In genomic region chr2:182636694-182637093, GRCh38 we compare ENCODE assay signal across 1 cellular context.
TF ChIP-seq lines count a peak whose summit lies in the region.

No MANE protein-coding gene starts in this region.

TF ChIP-seq in K562, 482 proteins besides CTCF, POLR2A, EP300 and RAD21 (continued from another document):
- no peak for TF ChIP-seq ZNF280A (IDR thresholded peaks at IDR 0.05; ENCODE audit: low read depth, partially characterized antibody)
- no peak for TF ChIP-seq RFX1 (IDR thresholded peaks at IDR 0.05)
- TF ChIP-seq NR1H2 (CRISPR knock-in tag; IDR thresholded peaks at IDR 0.05) = no peak
- TF ChIP-seq RBFOX2 (IDR thresholded peaks at IDR 0.05; ENCODE audit: low read depth, low read length) = no peak
- TF ChIP-seq RBM14 (IDR thresholded peaks at IDR 0.05; ENCODE audit: borderline replicate concordance, insufficient read depth, low read depth, low read length) = no peak
- TF ChIP-seq XRCC3 (IDR thresholded peaks at IDR 0.05) = no peak
- no peak for TF ChIP-seq DIDO1 (tag; IDR thresholded peaks at IDR 0.05; ENCODE audit: low read depth)
- TF ChIP-seq ARHGAP35 (IDR thresholded peaks at IDR 0.05; ENCODE audit: partially characterized antibody) = no peak
- no peak for TF ChIP-seq SREBF2 (CRISPR knock-in tag; IDR thresholded peaks at IDR 0.05)
- no peak for TF ChIP-seq ZNF655 (CRISPR knock-in tag; IDR thresholded peaks at IDR 0.05)
- TF ChIP-seq SIX5 (IDR thresholded peaks at IDR 0.05; ENCODE audit: borderline replicate concordance in 1 of 2, insufficient read depth in 1 of 2, low read depth in 1 of 2, low read length in 2 of 2) = no peak
- no peak for TF ChIP-seq STAT5B (CRISPR knock-in tag; IDR thresholded peaks at IDR 0.05)
- no peak for TF ChIP-seq ZNF507 (tag; conservative IDR thresholded peaks at IDR 0.05)
- no peak for TF ChIP-seq GABPA (tag; conservative IDR thresholded peaks at IDR 0.05; ENCODE audit: low read depth)
- no peak for TF ChIP-seq DMBX1 (CRISPR knock-in tag; IDR thresholded peaks at IDR 0.05; ENCODE audit: borderline replicate concordance)
- TF ChIP-seq ZFP91 (CRISPR knock-in tag; IDR thresholded peaks at IDR 0.05) = no peak
- TF ChIP-seq FOXA1 (IDR thresholded peaks at IDR 0.05; ENCODE audit: borderline replicate concordance) = no peak
TF ChIP-seq in K562: peak in this region for 0.
